ENCODE assay signal across 34 cellular contexts in genomic region chr21:23789864-23790263, GRCh38.
DNase-seq lines count a peak whose midpoint lies in the region; ATAC-seq, FAIRE-seq and TF ChIP-seq lines count a peak whose summit lies in the region.
"Had no signal": no experiment of that assay in that cellular context is flagged by ENCODE, and none has a peak within 500 bp of the region (broad histone marks: within the 10 kb centered on the region; RNA-seq: fewer than 3 reads in every experiment).

No MANE protein-coding gene starts in this region.

- no TSS peak for BruUV-seq in K562 (replicated peaks; lab: Mats Ljungman, UMichigan)

- H3K9me1 ChIP-seq in K562 (ENCODE audit: control insufficient read depth, insufficient read depth, low read length) = no peaks in the 10 kb centered on the region

- H4K20me1 ChIP-seq in K562 (replicated peaks; ENCODE audit: control insufficient read depth, insufficient read depth, low read length) = no peaks in the 10 kb centered on the region
- H4K20me1 ChIP-seq: BLaER1; BLaER1 treated with 17β-estradiol and CSF1 and Interleukin-3, amounts not matched to agents 10 nM and 100 nM had no signal

- no peak for TF ChIP-seq CTCF in HEK293 (tag by site-specific recombination; IDR thresholded peaks at IDR 0.05)
- no peak for TF ChIP-seq CTCF in K562 (IDR thresholded peaks at IDR 0.05 in 2 of 3, conservative IDR thresholded peaks at IDR 0.05 in 1 of 3; ENCODE audit: insufficient read depth in 2 of 3, low read depth in 1 of 3, low read length in 3 of 3)
- TF ChIP-seq CTCF in bronchial epithelial cell (IDR thresholded peaks at IDR 0.05; ENCODE audit: insufficient read depth, low read length, severe bottlenecking) = no peak

- in situ Hi-C loops in K562 (cut with MboI) = no loop called here

- no peak overlapping the region for H3K4me3 ChIP-seq in HEK293 (ENCODE audit: low read depth, low read length)
- H3K4me3 ChIP-seq in K562 = no peak overlapping the region
- no peak overlapping the region for H3K4me3 ChIP-seq in bronchial epithelial cell (ENCODE audit: low read depth, low read length)
- H3K4me3 ChIP-seq: A549; BLaER1; BLaER1 treated with 17β-estradiol and CSF1 and Interleukin-3, amounts not matched to agents 10 nM and 100 nM had no signal

- CTCF ChIA-PET in HEK293 (lab: Yijun Ruan, JAX) (no interaction called here), K562 (lab: Yijun Ruan, JAX; ENCODE audit: low intra/inter-chr PET ratio) (no interaction called here)

- H3K9me3 ChIP-seq in HEK293 (ENCODE audit: control insufficient read depth, insufficient read depth, low read depth, low read length) (no peaks in the 10 kb centered on the region), K562 (replicated peaks; ENCODE audit: control insufficient read depth, insufficient read depth, low read depth, low read length) (no peaks in the 10 kb centered on the region)
- H3K9me3 ChIP-seq: A549, BE2C, Caco-2 had no signal

- H3K4me1 ChIP-seq in HEK293 (ENCODE audit: control insufficient read depth, insufficient read depth, low read length) (no peaks in the 10 kb centered on the region), K562 (replicated peaks in 1 of 2; ENCODE audit: control insufficient read depth in 2 of 2, insufficient read depth in 2 of 2, low read length in 2 of 2) (no peaks in the 10 kb centered on the region)
- H3K4me1 ChIP-seq: A549; BE2C; BLaER1; BLaER1 treated with 17β-estradiol and CSF1 and Interleukin-3, amounts not matched to agents 10 nM and 100 nM; Caco-2 had no signal

- no peak overlapping the region for H2AFZ ChIP-seq in K562 (ENCODE audit: low read depth, low read length)

- 19% methylated on average over 1 of the region's 1 CpG for WGBS in K562 (ENCODE audit: insufficient coverage, low coverage, missing lambda C conversion rate)

- TF ChIP-seq RAD21 in K562 (CRISPR knock-in tag; conservative IDR thresholded peaks at IDR 0.05 in 1 of 2, IDR thresholded peaks at IDR 0.05 in 1 of 2) = no peak

- no peak overlapping the region for H3K4me2 ChIP-seq in K562 (ENCODE audit: insufficient read depth, low read length)
- H3K4me2 ChIP-seq: A549; BLaER1; BLaER1 treated with 17β-estradiol and CSF1 and Interleukin-3, amounts not matched to agents 10 nM and 100 nM had no signal

- FAIRE-seq in K562 (lab: Jason Lieb, UNC) (no peak), bronchial epithelial cell (lab: Jason Lieb, UNC) (peak; percentile 50)
- FAIRE-seq: A549, D721Med had no signal

- H3K36me3 ChIP-seq in HEK293 (ENCODE audit: control insufficient read depth in 2 of 2, insufficient read depth in 1 of 2, low read length in 2 of 2) = no peaks in the 10 kb centered on the region
- H3K36me3 ChIP-seq in K562 (ENCODE audit: control insufficient read depth, insufficient read depth, low read length) = no peaks in the 10 kb centered on the region
- H3K36me3 ChIP-seq in bronchial epithelial cell (ENCODE audit: control insufficient read depth, insufficient read depth, low read length) = no peaks in the 10 kb centered on the region
- H3K36me3 ChIP-seq: BE2C; BLaER1; BLaER1 treated with 17β-estradiol and CSF1 and Interleukin-3, amounts not matched to agents 10 nM and 100 nM had no signal

- H3K27ac ChIP-seq in HEK293 (ENCODE audit: extremely low read depth, low read depth, low read length) = no peak overlapping the region
- no peak overlapping the region for H3K27ac ChIP-seq in K562 (ENCODE audit: extremely low read depth, low read depth, low read length)
- H3K27ac ChIP-seq: 22Rv1; A549; BLaER1; BLaER1 treated with 17β-estradiol and CSF1 and Interleukin-3, amounts not matched to agents 10 nM and 100 nM; C4-2B had no signal

- H3K27me3 ChIP-seq in K562 (ENCODE audit: control insufficient read depth in 2 of 2, insufficient read depth in 2 of 2, low read length in 2 of 2) = no peaks in the 10 kb centered on the region
- no peaks in the 10 kb centered on the region for H3K27me3 ChIP-seq in bronchial epithelial cell (ENCODE audit: control insufficient read depth, insufficient read depth, low read length)
- H3K27me3 ChIP-seq: BE2C; BLaER1; BLaER1 treated with 17β-estradiol and CSF1 and Interleukin-3, amounts not matched to agents 10 nM and 100 nM had no signal

- intact Hi-C loops in K562 (cut with micrococcal nuclease) = no loop called here

- no peak for ATAC-seq in K562
- ATAC-seq: A549; CD8-positive, alpha-beta T cell had no signal

- peak; percentile 27 for DNase-seq in KG1 (lab: John Stamatoyannopoulos, UW)
- no peak for DNase-seq in K562 (ENCODE audit: extremely low read depth in 1 of 4, low spot score in 3 of 4)
- DNase-seq in bronchial epithelial cell (ENCODE audit: low read depth) = no peak
- no peak for DNase-seq in HuH-7.5 (ENCODE audit: low spot score)
- no peak for DNase-seq in NCI-H524 treated with DMSO at 0.1 percent for 48 hours (lab: John Stamatoyannopoulos, UW)
- DNase-seq in NK-92 treated with Interleukin-12 subunit alpha and Interleukin-12 subunit beta, amount 100 ng/mL, for 24 hours (lab: John Stamatoyannopoulos, UW) = no peak
- DNase-seq in superior temporal gyrus (ENCODE audit: extremely low spot score) = no peak
- DNase-seq: 8988T; ACHN; AML-193; BE2C; C1 segment of cervical spinal cord; Caco-2; Calu3; CD4-positive, alpha-beta memory T cell; CD4-positive, alpha-beta T cell; CD4-positive, CD25-positive, alpha-beta regulatory T cell; CD8-positive, alpha-beta memory T cell; CD8-positive, alpha-beta T cell; COR-L47; DMS 273 treated with DMSO at 0.1 percent for 48 hours; DMS153; DMS53; DMS79; DMS79 treated with DMSO at 0.1 percent for 48 hours; DND-41; EL had no signal

- TF ChIP-seq POLR2A in K562 (conservative IDR thresholded peaks at IDR 0.05) = no peak

- POLR2A ChIA-PET in HEK293 (lab: Yijun Ruan, JAX) (no interaction called here), K562 (lab: Yijun Ruan, JAX) (no interaction called here)

- no peaks in the 10 kb centered on the region for H3K79me2 ChIP-seq in K562 (ENCODE audit: control insufficient read depth, insufficient read depth, low read length)

- H3K9ac ChIP-seq in K562 (ENCODE audit: insufficient read depth in 1 of 2, low read depth in 2 of 2, low read length in 2 of 2) = no peak overlapping the region
- H3K9ac ChIP-seq: BLaER1; BLaER1 treated with 17β-estradiol and CSF1 and Interleukin-3, amounts not matched to agents 10 nM and 100 nM had no signal

- no peak for TF ChIP-seq EP300 in K562 (IDR thresholded peaks at IDR 0.05; ENCODE audit: low read length)

TF ChIP-seq in HEK293, 187 proteins besides CTCF, POLR2A, EP300 and RAD21:
- TF ChIP-seq SCRT2 (tag by site-specific recombination; IDR thresholded peaks at IDR 0.05) (peak; percentile 16; the same call in 1 of the 2 replicates), TCF7L2 (IDR thresholded peaks at IDR 0.05; ENCODE audit: borderline replicate concordance, low read depth, low read length) (no peak), ZNF280D (tag by site-specific recombination; IDR thresholded peaks at IDR 0.05) (no peak)

TF ChIP-seq in K562, 482 proteins besides CTCF, POLR2A, EP300 and RAD21:
- TF ChIP-seq PBX2 (CRISPR knock-in tag; IDR thresholded peaks at IDR 0.05; ENCODE audit: low read depth) = no peak
- peak; percentile 60; the same call in 1 of the 2 replicates for TF ChIP-seq PBX2 (tag; conservative IDR thresholded peaks at IDR 0.05; ENCODE audit: low read depth)
- TF ChIP-seq ZNF134 (CRISPR knock-in tag; conservative IDR thresholded peaks at IDR 0.05) = no peak
- no peak for TF ChIP-seq HDAC2 (IDR thresholded peaks at IDR 0.05)
- TF ChIP-seq CSDE1 (IDR thresholded peaks at IDR 0.05) = no peak
- TF ChIP-seq GABPB2 (CRISPR knock-in tag; conservative IDR thresholded peaks at IDR 0.05) = no peak
- TF ChIP-seq PTBP1 (IDR thresholded peaks at IDR 0.05; ENCODE audit: low read depth, low read length) = no peak
- no peak for TF ChIP-seq CC2D1A (IDR thresholded peaks at IDR 0.05)
- no peak for TF ChIP-seq CREBBP (IDR thresholded peaks at IDR 0.05; ENCODE audit: low read depth, low read length)
- TF ChIP-seq CBFA2T2 (conservative IDR thresholded peaks at IDR 0.05) = no peak
- peak; percentile 74 for TF ChIP-seq MEIS2 (IDR thresholded peaks at IDR 0.05; ENCODE audit: partially characterized antibody)
- no peak for TF ChIP-seq POLR2B (IDR thresholded peaks at IDR 0.05; ENCODE audit: low read depth, partially characterized antibody)
